Comparison of ENCODE assay signal across 21 cellular contexts in genomic region chr4:38917481-38918025, GRCh38. TPM values are rescaled to one million over a fixed set of nuclear protein-coding genes. Genes with fewer than 3 reads are reported as not detected.
DNase-seq lines count a peak whose midpoint lies in the region; ATAC-seq and TF ChIP-seq lines count a peak whose summit lies in the region.
"Had no signal": no experiment of that assay in that cellular context is flagged by ENCODE, and none has a peak within 500 bp of the region (broad histone marks: within the 10 kb centered on the region; RNA-seq: fewer than 3 reads in every experiment).

No MANE protein-coding gene starts in this region.

- no peak overlapping the region for H3K4me3 ChIP-seq in SJSA1
- H3K4me3 ChIP-seq in brain microvascular endothelial cell (ENCODE audit: low read depth, low read length): no peak overlapping the region
- H3K4me3 ChIP-seq: GM23248, HAP-1, Peyer's patch, SJCRH30 had no signal

- peaks cover 5% of the 10 kb centered on the region for H3K27me3 Mint-ChIP-seq in nephron progenitor cell (ENCODE audit: low read depth, poor library complexity)
- H3K27me3 Mint-ChIP-seq: B cell had no signal

- H3K36me3 Mint-ChIP-seq in nephron progenitor cell (ENCODE audit: low read depth): peaks cover 26% of the 10 kb centered on the region

- H3K9me3 Mint-ChIP-seq in nephron progenitor cell: no peaks in the 10 kb centered on the region

- DNase-seq in Caki2 (ENCODE audit: low read depth): peak; percentile 7
- peak; percentile 40 for DNase-seq in SJSA1 (ENCODE audit: low read depth in 1 of 2, low spot score in 2 of 2)
- peak; percentile 40 for DNase-seq in brain microvascular endothelial cell
- DNase-seq in nephron progenitor cell: no peak
- DNase-seq in cardiac septum (ENCODE audit: low spot score): no peak
- DNase-seq in NCI-H2107 (lab: John Stamatoyannopoulos, UW): no peak
- DNase-seq: DMS53, GM23248, Karpas-422, NCI-H1436, NCI-H187 treated with DMSO at 0.1 percent for 48 hours, NCI-H226, NCI-H510A treated with DMSO at 0.1 percent for 48 hours, NCI-H748 treated with DMSO at 0.1 percent for 48 hours, Peyer's patch, SJCRH30 had no signal

- H3K4me1 ChIP-seq in SJSA1 (replicated peaks): peaks cover 7% of the 10 kb centered on the region
- H3K4me1 ChIP-seq: HAP-1, Peyer's patch, SJCRH30 had no signal

- peaks cover 29% of the 10 kb centered on the region for H3K4me1 Mint-ChIP-seq in nephron progenitor cell

- no peak overlapping the region for H3K4me3 Mint-ChIP-seq in nephron progenitor cell
- H3K4me3 Mint-ChIP-seq: B cell, CD14-positive monocyte had no signal

- in situ Hi-C loops in Caki2 (cut with HindIII; ENCODE audit: low pct_unique_long_range_greater_than_20kb, low sequenced_read_pairs) (no loop called here), brain microvascular endothelial cell (cut with HindIII; ENCODE audit: low pct_ligation_motif_present, low sequenced_read_pairs) (no loop called here)

- H3K36me3 ChIP-seq in SJSA1: peaks cover 14% of the 10 kb centered on the region
- H3K36me3 ChIP-seq in brain microvascular endothelial cell (replicated peaks): peaks cover 85% of the 10 kb centered on the region
- H3K36me3 ChIP-seq: HAP-1 had no signal

- no peaks in the 10 kb centered on the region for H3K9me3 ChIP-seq in SJSA1 (replicated peaks)
- H3K9me3 ChIP-seq: HAP-1, Peyer's patch, SJCRH30 had no signal

- H3K27ac ChIP-seq in SJSA1 (peak overlapping the region; percentile 29; the same call in 1 of the 2 replicates), brain microvascular endothelial cell (peak overlapping the region; percentile 31)
- H3K27ac ChIP-seq: GM23248, Peyer's patch, SJCRH30 had no signal

- ATAC-seq in HG02678 (IDR thresholded peaks at IDR 0.05; ENCODE audit: unreplicated experiment) (no peak), GM19463 (IDR thresholded peaks at IDR 0.05; ENCODE audit: unreplicated experiment) (no peak)

- no peak for TF ChIP-seq CTCF in brain microvascular endothelial cell (IDR thresholded peaks at IDR 0.05; ENCODE audit: low read depth, low read length, missing control alignments)
- no peak for TF ChIP-seq CTCF in nephron progenitor cell (IDR thresholded peaks at IDR 0.05)

- peak overlapping the region; percentile 39 for H3K27ac Mint-ChIP-seq in nephron progenitor cell
- H3K27ac Mint-ChIP-seq: B cell, CD14-positive monocyte had no signal

- H3K27me3 ChIP-seq in SJSA1 (replicated peaks): no peaks in the 10 kb centered on the region
- no peaks in the 10 kb centered on the region for H3K27me3 ChIP-seq in brain microvascular endothelial cell (replicated peaks)
- H3K27me3 ChIP-seq: Peyer's patch, SJCRH30 had no signal

- intact Hi-C loops in cardiac septum (cut with DNase I): no loop called here

RNA-seq across cellular contexts. Expression of gene FAM114A1, which starts 49.9 kb away (rescaled TPM):
- total RNA-seq in Caki2 (2014; rRNA removed; shearing (Covaris generic); ENCODE audit: low replicate concordance): 63.7 and 79.7 TPM in 2 replicates
- total RNA-seq in SJSA1 (2014; rRNA removed; shearing (Covaris generic)): 69.5 and 89.1 TPM in 2 replicates
- total RNA-seq in cardiac septum: 26.1 TPM

Comparison
In these comparisons a context has a peak if more than half of its experiments do, and no peak if none do; other contexts are left out.
1. DNase-seq: peak in Caki2 (single experiment), SJSA1 (2 of 2) and brain microvascular endothelial cell (single experiment); none in nephron progenitor cell (single experiment), cardiac septum (single experiment) and NCI-H2107 (single experiment).